In the genomic region with DNA sequence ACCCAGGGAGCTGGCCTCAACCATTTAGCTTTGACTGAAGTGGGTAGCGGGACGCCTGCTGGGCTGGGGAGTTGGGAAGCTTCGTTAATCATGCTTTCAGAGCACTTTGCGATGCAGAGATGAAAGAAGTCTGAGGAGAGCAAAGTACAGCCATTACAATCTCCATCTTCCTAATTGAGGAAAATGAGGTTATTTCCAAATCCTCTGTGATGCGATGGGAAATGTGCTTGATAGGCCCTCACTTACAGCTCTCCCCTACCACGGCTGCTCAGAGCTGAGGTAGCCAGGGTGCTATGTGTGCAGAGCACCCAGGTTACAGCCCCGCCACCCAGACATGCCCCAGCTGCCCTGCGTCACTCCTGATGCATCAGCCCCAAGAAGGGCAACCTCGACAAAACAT, we compare ENCODE assay signal across 32 cellular contexts.
"Had no signal": no experiment of that assay in that cellular context is flagged by ENCODE, and none has a peak within 500 bp of the region (broad histone marks: within the 10 kb centered on the region; RNA-seq: fewer than 3 reads in every experiment).

No MANE protein-coding gene starts in this region.

- DNase-seq: activated B cell treated with CpG ODN at 0.5 μM for 24 hours; activated CD4-positive, alpha-beta memory T cell treated with anti-CD3 and anti-CD28 coated beads for 36 hours; activated CD4-positive, alpha-beta T cell treated with anti-CD3 and anti-CD28 coated beads for 4 hours; activated CD4-positive, alpha-beta T cell treated with anti-CD3 and anti-CD28 coated beads, Interleukin-2, amount 10 ng/mL, durations not matched to agents 24 days and 14 days; activated CD4-positive, alpha-beta T cell treated with anti-CD3 and anti-CD28 coated beads, Interleukin-2, amount 50 U/mL, for 1 hour; activated CD4-positive, alpha-beta T cell treated with anti-CD3 and anti-CD28 coated beads, Interleukin-2, amount 50 U/mL, for 4 hours; activated CD4-positive, CD25-positive, alpha-beta regulatory T cell treated with anti-CD3 and anti-CD28 coated beads, Interleukin-2, amount 50 U/mL, for 72 hours; activated CD8-positive, alpha-beta memory T cell treated with anti-CD3 and anti-CD28 coated beads, Interleukin-2, amount 50 U/mL, for 4 hours; activated CD8-positive, alpha-beta T cell treated with anti-CD3 and anti-CD28 coated beads for 36 hours; activated effector memory CD4-positive, alpha-beta T cell treated with anti-CD3 and anti-CD28 coated beads, Interleukin-2, amount 50 U/mL, for 16 hours; activated gamma-delta T cell treated with Interleukin-2 at 50 U/mL for 16 hours; activated naive CD4-positive, alpha-beta T cell; activated naive CD4-positive, alpha-beta T cell treated with anti-CD3 and anti-CD28 coated beads for 36 hours; activated naive CD4-positive, alpha-beta T cell treated with anti-CD3 and anti-CD28 coated beads, Interleukin-2, amount 50 U/mL, for 16 hours; activated naive CD8-positive, alpha-beta T cell treated with anti-CD3 and anti-CD28 coated beads for 36 hours; activated T-cell treated with anti-CD3 and anti-CD28 coated beads for 4 hours; activated T-cell treated with anti-CD3 and anti-CD28 coated beads, Interleukin-2, amount 50 U/mL, for 1 hour; activated T-cell treated with anti-CD3 and anti-CD28 coated beads, Interleukin-2, amount 50 U/mL, for 4 hours; activated T-cell treated with anti-CD3 and anti-CD28 coated beads, Interleukin-2, amount 50 U/mL, for 72 hours; adrenal gland; amniotic stem cell; aorta; body of pancreas; brain microvascular endothelial cell; central memory CD4-positive, alpha-beta T cell; T-helper 1 cell; T-helper 2 cell; T-helper 9 cell had no signal

- H3K9me3 ChIP-seq: adrenal gland, body of pancreas, breast epithelium had no signal

- H3K27ac ChIP-seq: adrenal gland, body of pancreas, brain microvascular endothelial cell, breast epithelium, VCaP had no signal

- H3K27me3 ChIP-seq: adrenal gland, body of pancreas, brain microvascular endothelial cell, breast epithelium had no signal

- H3K4me3 ChIP-seq: adrenal gland, body of pancreas, breast epithelium had no signal

- H3K36me3 ChIP-seq: adrenal gland, brain microvascular endothelial cell, breast epithelium had no signal

- H3K4me1 ChIP-seq: adrenal gland, body of pancreas, breast epithelium had no signal

- ATAC-seq: activated CD8-positive, alpha-beta T cell treated with anti-CD3 and anti-CD28 coated beads for 36 hours; activated naive CD4-positive, alpha-beta T cell treated with anti-CD3 and anti-CD28 coated beads, Interleukin-2, amount 50 U/mL, for 72 hours; activated T-cell treated with anti-CD3 and anti-CD28 coated beads, Interleukin-2, amount 50 U/mL, for 4 hours; activated T-cell treated with anti-CD3 and anti-CD28 coated beads, Interleukin-2, amount 50 U/mL, for 72 hours; activated T-helper 17 cell treated with anti-CD3 and anti-CD28 coated beads, Interleukin-2, amount 50 U/mL, for 72 hours; body of pancreas had no signal
